Comparison of ENCODE assay signal across 8 cellular contexts in genomic region chr3:50542177-50543034, GRCh38. TPM values are rescaled to one million over a fixed set of nuclear protein-coding genes. Genes with fewer than 3 reads are reported as not detected.
A peak's percentile ranks its signal among the peaks of the same experiment; 100 is the strongest.
DNase-seq lines count a peak whose midpoint lies in the region; ATAC-seq and TF ChIP-seq lines count a peak whose summit lies in the region.

No MANE protein-coding gene starts in this region.

- H3K4me2 ChIP-seq in DND-41 (ENCODE audit: insufficient read depth, low read length), result no peak overlapping the region

- DNase-seq in DND-41, result peak; percentile 62
- peak; percentile 40 for DNase-seq in SKM-1 treated with dmso at 0.1 percent for 144 hours (lab: John Stamatoyannopoulos, UW; ENCODE audit: unreplicated experiment)
- peak; percentile 9 for DNase-seq in activated naive CD8-positive, alpha-beta T cell treated with anti-CD3 and anti-CD28 coated beads, Interleukin-2, amount 50 U/mL, for 16 hours (ENCODE audit: low read depth, low spot score)
- peak; percentile 57 to 64 for DNase-seq in heart right ventricle
- DNase-seq in psoas muscle, result peak; percentile 57 to 73

- H3K36me3 ChIP-seq in DND-41 (ENCODE audit: insufficient read depth, low read length), result no peaks in the 10 kb centered on the region
- H3K36me3 ChIP-seq in heart right ventricle, result no peaks in the 10 kb centered on the region
- no peaks in the 10 kb centered on the region for H3K36me3 ChIP-seq in psoas muscle (ENCODE audit: insufficient read depth in 1 of 2, low read depth in 1 of 2)

- H3K4me3 ChIP-seq in DND-41 (ENCODE audit: low read depth in 1 of 2, low read length in 2 of 2) (no peak overlapping the region), heart right ventricle (no peak overlapping the region), psoas muscle (no peak overlapping the region)

- no peak overlapping the region for H2AFZ ChIP-seq in DND-41 (ENCODE audit: low read depth, low read length)

- TF ChIP-seq CTCF in DND-41 (IDR thresholded peaks at IDR 0.05; ENCODE audit: borderline replicate concordance, extremely low read depth, low read length, poor library complexity, severe bottlenecking) (peak; percentile 95), LNCAP (IDR thresholded peaks at IDR 0.05) (peak; percentile 84), heart right ventricle (IDR thresholded peaks at IDR 0.05) (peak; percentile 86 to 93 (median 91)), psoas muscle (IDR thresholded peaks at IDR 0.05) (peak; percentile 94)

- H3K4me1 ChIP-seq in DND-41 (ENCODE audit: insufficient read depth, low read length), result no peaks in the 10 kb centered on the region
- H3K4me1 ChIP-seq in heart right ventricle, result no peaks in the 10 kb centered on the region
- H3K4me1 ChIP-seq in psoas muscle, result no peaks in the 10 kb centered on the region

- no peak overlapping the region for H3K27ac ChIP-seq in DND-41 (ENCODE audit: low read length)
- H3K27ac ChIP-seq in heart right ventricle, result no peak overlapping the region
- no peak overlapping the region for H3K27ac ChIP-seq in psoas muscle

- no peak overlapping the region for H3K9ac ChIP-seq in DND-41 (ENCODE audit: low read depth, low read length)

- no peaks in the 10 kb centered on the region for H3K9me3 ChIP-seq in DND-41 (ENCODE audit: insufficient read depth, low read length, severe bottlenecking)
- no peaks in the 10 kb centered on the region for H3K9me3 ChIP-seq in heart right ventricle
- H3K9me3 ChIP-seq in psoas muscle, result no peaks in the 10 kb centered on the region

- 50% methylated on average over 2 of the region's 2 CpGs for WGBS in heart right ventricle, 2 donors
- 49 to 50% (median 50%) methylated on average over 2 of the region's 2 CpGs for WGBS in psoas muscle, 3 donors

- H3K27me3 ChIP-seq in DND-41 (ENCODE audit: insufficient read depth, low read length, poor library complexity), result peaks cover 36% of the 10 kb centered on the region
- H3K27me3 ChIP-seq in heart right ventricle, result peaks cover 0 to 7% (median 0%) of the 10 kb centered on the region in 7 donors
- H3K27me3 ChIP-seq in psoas muscle (ENCODE audit: insufficient read depth in 3 of 3, low read length in 2 of 3), result no peaks in the 10 kb centered on the region

- no peaks in the 10 kb centered on the region for H3K79me2 ChIP-seq in DND-41 (ENCODE audit: insufficient read depth, low read length)

- peaks cover 3% of the 10 kb centered on the region for H4K20me1 ChIP-seq in DND-41 (ENCODE audit: insufficient read depth, low read length)

- intact Hi-C loops in heart right ventricle (cut with DNase I) (loop anchor here (1.0 to 10.0 kb wide), 10 partner anchors 105 to 196 kb away; partner anchors contain the start of genes ZMYND10 (in 4 of the 10), CYB561D2 (in 1 of the 10) and NPRL2 (in 1 of the 10)), psoas muscle (cut with DNase I) (loop anchor here (1.0 to 10.0 kb wide), 5 partner anchors 105 to 278 kb away; partner anchors contain the start of gene SEMA3B (in 1 of the 2))

- peak; percentile 86 for ATAC-seq in DND-41 (ENCODE audit: insufficient read depth, low read depth)
- peak; percentile 67 to 89 (median 74) for ATAC-seq in heart right ventricle
- peak; percentile 72 to 93 (median 86) for ATAC-seq in psoas muscle
- no peak for ATAC-seq in GM18520 (IDR thresholded peaks at IDR 0.05; ENCODE audit: unreplicated experiment)
- ATAC-seq in HG03196 (IDR thresholded peaks at IDR 0.05; ENCODE audit: unreplicated experiment), result no peak

RNA-seq across cellular contexts. Expression of gene C3orf18, which starts 25.1 kb away (rescaled TPM):
- total RNA-seq in heart right ventricle, result 10 to 100 TPM; 31.6 to 49.9 (median 43.4) TPM
- polyA plus RNA-seq in heart right ventricle, result 10 to 100 TPM; 19.9 to 28.7 TPM
- 10 to 100 TPM in 3 of 4 donors, 1 to 10 TPM in 1; 7.3 to 30.1 (median 15.2) TPM for total RNA-seq in psoas muscle
- 10 to 100 TPM; 14.0 to 26.3 (median 18.8) TPM for polyA plus RNA-seq in psoas muscle

RNA-seq across cellular contexts. Expression of gene HEMK1, which starts 26.9 kb away (rescaled TPM):
- total RNA-seq in heart right ventricle (10 to 100 TPM; 10.6 to 19.0 (median 14.8) TPM), psoas muscle (10 to 100 TPM in 2 of 4 donors, 1 to 10 TPM in 2; 6.1 to 16.2 (median 9.3) TPM)
- polyA plus RNA-seq in heart right ventricle (10 to 100 TPM; 13.5 to 17.7 TPM), psoas muscle (10 to 100 TPM in 1 of 3 donors, 1 to 10 TPM in 2; 6.4 to 12.8 (median 10.0) TPM)

RNA-seq across cellular contexts. Expression of gene CACNA2D2, which starts 39.0 kb away (rescaled TPM):
- total RNA-seq in heart right ventricle (1 to 10 TPM in 9 of 10 donors, under 1 TPM in 1; 0.95 to 3.9 (median 2.6) TPM), psoas muscle (1 to 10 TPM in 2 of 4 donors, under 1 TPM in 2; 0.56 to 1.6 (median 1.2) TPM)
- polyA plus RNA-seq in heart right ventricle (1 to 10 TPM in 1 of 2 donors, under 1 TPM in 1; 0.42 to 2.2 TPM), psoas muscle (under 1 TPM; 0.14 to 0.83 (median 0.77) TPM)

Comparison
In these comparisons a context has a peak if more than half of its experiments do, and no peak if none do; other contexts are left out.
1. ATAC-seq: peak in DND-41 (single experiment), heart right ventricle (8 of 8) and psoas muscle (4 of 4); none in GM18520 (single experiment) and HG03196 (single experiment).
2. DNase-seq: peak in every context shown above with its lines; median percentile 65 in psoas muscle; 62 in DND-41; 60 in heart right ventricle; 40 in SKM-1 treated with dmso at 0.1 percent for 144 hours; 9 in activated naive CD8-positive, alpha-beta T cell treated with anti-CD3 and anti-CD28 coated beads, Interleukin-2, amount 50 U/mL, for 16 hours.
3. Peak in every context shown above with its lines, with median percentiles within 50 percentile points of each other: CTCF ChIP-seq.